In genomic region chr14:94550041-94550440, GRCh38 we compare ENCODE assay signal across 24 cellular contexts. TPM values are rescaled to one million over a fixed set of nuclear protein-coding genes. Genes with fewer than 3 reads are reported as not detected.
"Had no signal": no experiment of that assay in that cellular context is flagged by ENCODE, and none has a peak within 500 bp of the region (broad histone marks: within the 10 kb centered on the region; RNA-seq: fewer than 3 reads in every experiment).

No MANE protein-coding gene starts in this region.

- H3K27ac Mint-ChIP-seq: dendritic cell treated with granulocyte-macrophage colony-stimulating factor and Interleukin-4, amounts not matched to agents 40 ng/mL and 50 ng/mL, for 4 days; effector memory CD8-positive, alpha-beta T cell; naive thymus-derived CD4-positive, alpha-beta T cell; stimulated activated memory B cell treated with anti-CD40 and anti-IgM and Interleukin-4, amounts not matched to agents 10 μg/mL and 1 μg/mL and 100 μg/mL, for 72 hours; stimulated activated naive CD8-positive, alpha-beta T cell treated with anti-CD3 and anti-CD28 coated beads, Interleukin-15, amount 100 ng/mL, for 72 hours had no signal

- H3K9me3 ChIP-seq: prostate gland, testis had no signal

- H3K27ac ChIP-seq: esophagus squamous epithelium, gastroesophageal sphincter, parathyroid adenoma, prostate gland, right lobe of liver, testis, tibial nerve had no signal

- H3K4me1 ChIP-seq: esophagus squamous epithelium, gastroesophageal sphincter, parathyroid adenoma, prostate gland, testis had no signal

- H3K4me3 Mint-ChIP-seq: dendritic cell treated with granulocyte-macrophage colony-stimulating factor and Interleukin-4, amounts not matched to agents 40 ng/mL and 50 ng/mL, for 4 days; effector memory CD8-positive, alpha-beta T cell; naive thymus-derived CD4-positive, alpha-beta T cell; neural crest cell; stimulated activated memory B cell treated with anti-CD40 and anti-IgM and Interleukin-4, amounts not matched to agents 10 μg/mL and 1 μg/mL and 100 μg/mL, for 72 hours; stimulated activated naive CD8-positive, alpha-beta T cell treated with anti-CD3 and anti-CD28 coated beads, Interleukin-15, amount 100 ng/mL, for 72 hours had no signal

- H2AFZ ChIP-seq: parathyroid adenoma had no signal

- H3K9ac ChIP-seq: parathyroid adenoma had no signal

- H3K36me3 ChIP-seq: esophagus squamous epithelium, gastroesophageal sphincter, prostate gland, right lobe of liver, tibial nerve had no signal

- H3K4me3 ChIP-seq: esophagus squamous epithelium, gastroesophageal sphincter, prostate gland, right lobe of liver, tibial nerve had no signal

- H3K36me3 Mint-ChIP-seq: naive thymus-derived CD4-positive, alpha-beta T cell; stimulated activated memory B cell treated with anti-CD40 and anti-IgM and Interleukin-4, amounts not matched to agents 10 μg/mL and 1 μg/mL and 100 μg/mL, for 72 hours had no signal

- DNase-seq: cerebellar nuclear complex, esophagus squamous epithelium had no signal

- ATAC-seq: effector memory CD8-positive, alpha-beta T cell; naive thymus-derived CD4-positive, alpha-beta T cell; stimulated activated memory B cell treated with anti-CD40 and anti-IgM and Interleukin-4, amounts not matched to agents 10 μg/mL and 1 μg/mL and 100 μg/mL, for 72 hours had no signal

- H3K79me2 ChIP-seq: parathyroid adenoma had no signal

- H3K27me3 ChIP-seq: right lobe of liver, testis, tibial nerve had no signal

- H3K4me1 Mint-ChIP-seq: naive thymus-derived CD4-positive, alpha-beta T cell; stimulated activated memory B cell treated with anti-CD40 and anti-IgM and Interleukin-4, amounts not matched to agents 10 μg/mL and 1 μg/mL and 100 μg/mL, for 72 hours; stimulated activated naive CD8-positive, alpha-beta T cell treated with anti-CD3 and anti-CD28 coated beads, Interleukin-15, amount 100 ng/mL, for 72 hours had no signal

RNA-seq across cellular contexts. Expression of gene SERPINA4, which starts 11.2 kb away (rescaled TPM):
- total RNA-seq: epithelial cell of proximal tubule; esophagus squamous epithelium; gastroesophageal sphincter; kidney epithelial cell; mammary epithelial cell; mesenteric fat pad; naive thymus-derived CD4-positive, alpha-beta T cell; neural crest cell; occipital lobe; subcutaneous adipose tissue; tibial nerve; ureter had no signal
- polyA plus RNA-seq: mammary epithelial cell; naive thymus-derived CD4-positive, alpha-beta T cell had no signal

RNA-seq across cellular contexts. Expression of gene SERPINA5, which starts 31.2 kb away (rescaled TPM):
- total RNA-seq: mononuclear cell; naive thymus-derived CD4-positive, alpha-beta T cell had no signal
- polyA plus RNA-seq: naive thymus-derived CD4-positive, alpha-beta T cell had no signal

RNA-seq across cellular contexts. Expression of gene SERPINA12, which starts 40.8 kb away (rescaled TPM):
- total RNA-seq: epithelial cell of proximal tubule; esophagus squamous epithelium; gastroesophageal sphincter; kidney epithelial cell; liver; mammary epithelial cell; mesenteric fat pad; mononuclear cell; naive thymus-derived CD4-positive, alpha-beta T cell; neural crest cell; occipital lobe; renal cortical epithelial cell; subcutaneous adipose tissue; tibial nerve; ureter had no signal
- polyA plus RNA-seq: mammary epithelial cell; naive thymus-derived CD4-positive, alpha-beta T cell had no signal
